ENCODE assay signal across 20 cellular contexts in genomic region chr17:67449885-67450755, GRCh38.
A peak's percentile ranks its signal among the peaks of the same experiment; 100 is the strongest.
DNase-seq lines count a peak whose midpoint lies in the region; ATAC-seq and TF ChIP-seq lines count a peak whose summit lies in the region.
"Had no signal": no experiment of that assay in that cellular context is flagged by ENCODE, and none has a peak within 500 bp of the region (broad histone marks: within the 10 kb centered on the region; RNA-seq: fewer than 3 reads in every experiment).

No MANE protein-coding gene starts in this region.

- H3K9me3 Mint-ChIP-seq in CD8-positive, alpha-beta T cell: no peaks in the 10 kb centered on the region
- H3K9me3 Mint-ChIP-seq in activated naive CD8-positive, alpha-beta T cell treated with anti-CD3 and anti-CD28 coated beads for 36 hours: peaks cover 2% of the 10 kb centered on the region
- no peaks in the 10 kb centered on the region for H3K9me3 Mint-ChIP-seq in neural progenitor cell

- no peaks in the 10 kb centered on the region for H3K27me3 Mint-ChIP-seq in CD8-positive, alpha-beta T cell (ENCODE audit: low read depth)
- no peaks in the 10 kb centered on the region for H3K27me3 Mint-ChIP-seq in activated naive CD8-positive, alpha-beta T cell treated with anti-CD3 and anti-CD28 coated beads for 36 hours
- H3K27me3 Mint-ChIP-seq in neural progenitor cell (ENCODE audit: insufficient read depth, low read depth): peaks cover 6% of the 10 kb centered on the region

- H4K20me1 ChIP-seq in neural progenitor cell (ENCODE audit: low read depth) (no peaks in the 10 kb centered on the region), MM.1S (ENCODE audit: insufficient read depth, low read length) (no peaks in the 10 kb centered on the region)

- TF ChIP-seq CTCF in CD8-positive, alpha-beta T cell (IDR thresholded peaks at IDR 0.05): no peak
- TF ChIP-seq CTCF in Peyer's patch (IDR thresholded peaks at IDR 0.05) (no peak), neural progenitor cell (IDR thresholded peaks at IDR 0.05) (no peak), tibial nerve (IDR thresholded peaks at IDR 0.05) (no peak), MM.1S (IDR thresholded peaks at IDR 0.05; ENCODE audit: low read length) (no peak)

- H3K36me3 Mint-ChIP-seq in CD8-positive, alpha-beta T cell: no peaks in the 10 kb centered on the region
- peaks cover 38% of the 10 kb centered on the region for H3K36me3 Mint-ChIP-seq in activated naive CD8-positive, alpha-beta T cell treated with anti-CD3 and anti-CD28 coated beads for 36 hours
- peaks cover 4% of the 10 kb centered on the region for H3K36me3 Mint-ChIP-seq in neural progenitor cell

- peaks cover 95% of the 10 kb centered on the region for H3K4me1 ChIP-seq in CD8-positive, alpha-beta T cell (ENCODE audit: insufficient read depth, low read length)
- H3K4me1 ChIP-seq in Peyer's patch (no peaks in the 10 kb centered on the region), neural progenitor cell (peaks cover 16% of the 10 kb centered on the region), tibial nerve (no peaks in the 10 kb centered on the region), MM.1S (ENCODE audit: low read length) (no peaks in the 10 kb centered on the region)
- H3K4me1 ChIP-seq: gastrocnemius medialis had no signal

- H3K4me3 ChIP-seq in CD8-positive, alpha-beta T cell (ENCODE audit: low read depth, low read length): no peak overlapping the region
- no peak overlapping the region for H3K4me3 ChIP-seq in Peyer's patch
- no peak overlapping the region for H3K4me3 ChIP-seq in neural progenitor cell
- H3K4me3 ChIP-seq in tibial nerve: no peak overlapping the region
- H3K4me3 ChIP-seq in MM.1S (ENCODE audit: low read length): no peak overlapping the region
- H3K4me3 ChIP-seq: gastrocnemius medialis had no signal

- H3K27me3 ChIP-seq in CD8-positive, alpha-beta T cell (ENCODE audit: insufficient read depth, low read length): no peaks in the 10 kb centered on the region
- H3K27me3 ChIP-seq in Peyer's patch: no peaks in the 10 kb centered on the region
- H3K27me3 ChIP-seq in neural progenitor cell: no peaks in the 10 kb centered on the region
- H3K27me3 ChIP-seq in tibial nerve: no peaks in the 10 kb centered on the region
- H3K27me3 ChIP-seq in MM.1S (replicated peaks; ENCODE audit: insufficient read depth, low read length): no peaks in the 10 kb centered on the region
- H3K27me3 ChIP-seq: gastrocnemius medialis had no signal

- peak overlapping the region; percentile 97 for H3K27ac Mint-ChIP-seq in CD8-positive, alpha-beta T cell
- peak overlapping the region; percentile 95 for H3K27ac Mint-ChIP-seq in activated naive CD8-positive, alpha-beta T cell treated with anti-CD3 and anti-CD28 coated beads for 36 hours
- peak overlapping the region; percentile 50 for H3K27ac Mint-ChIP-seq in neural progenitor cell

- intact Hi-C loops in CD8-positive, alpha-beta T cell (cut with DNase I, micrococcal nuclease): loop anchor here (1.0 kb wide), 1 partner anchor 9 kb away; no protein-coding TSS in a partner anchor

- POLR2A ChIA-PET in CD8-positive, alpha-beta T cell (lab: Charles Lee): interaction anchor here (0.5 to 5.1 kb wide), 7 partner anchors 8 to 73 kb away, joined by 3 to 67 read pairs (median 4); no protein-coding TSS in a partner anchor

- H3K4me2 ChIP-seq in neural progenitor cell: no peak overlapping the region
- H3K4me2 ChIP-seq in MM.1S (ENCODE audit: low read depth, low read length): no peak overlapping the region

- H3K9ac ChIP-seq in neural progenitor cell (no peak overlapping the region), MM.1S (ENCODE audit: low read length) (no peak overlapping the region)

- peaks cover 11% of the 10 kb centered on the region for H3F3A ChIP-seq in neural progenitor cell (ENCODE audit: low read depth)
- H3F3A ChIP-seq in MM.1S (ENCODE audit: insufficient read depth, low read length): no peaks in the 10 kb centered on the region

- ATAC-seq in CD8-positive, alpha-beta T cell: peak; percentile 39
- ATAC-seq: gastrocnemius medialis, left ventricle myocardium superior had no signal

- CTCF ChIA-PET in CD8-positive, alpha-beta T cell (lab: Charles Lee): interaction anchor here (0.7 to 12.8 kb wide), 7 partner anchors 9 to 72 kb away, joined by 3 to 84 read pairs (median 5); no protein-coding TSS in a partner anchor

- TF ChIP-seq EP300 in tibial nerve (IDR thresholded peaks at IDR 0.05): no peak

- no peaks in the 10 kb centered on the region for H3K9me2 ChIP-seq in MM.1S (replicated peaks; ENCODE audit: insufficient read depth, low read length)

- peaks cover 85% of the 10 kb centered on the region for H3K4me1 Mint-ChIP-seq in CD8-positive, alpha-beta T cell (ENCODE audit: low read depth)
- peaks cover 75% of the 10 kb centered on the region for H3K4me1 Mint-ChIP-seq in activated naive CD8-positive, alpha-beta T cell treated with anti-CD3 and anti-CD28 coated beads for 36 hours
- peaks cover 21% of the 10 kb centered on the region for H3K4me1 Mint-ChIP-seq in neural progenitor cell

- H3K79me2 ChIP-seq in neural progenitor cell (ENCODE audit: low read depth) (peaks cover 7% of the 10 kb centered on the region), MM.1S (ENCODE audit: low read length) (no peaks in the 10 kb centered on the region; the same call in 1 of the 2 replicates)

- H2AFZ ChIP-seq in neural progenitor cell (replicated peaks): no peak overlapping the region
- no peak overlapping the region for H2AFZ ChIP-seq in MM.1S (ENCODE audit: low read length)

- H3K9me3 ChIP-seq in CD8-positive, alpha-beta T cell (ENCODE audit: low read length): no peaks in the 10 kb centered on the region
- H3K9me3 ChIP-seq in Peyer's patch (no peaks in the 10 kb centered on the region), neural progenitor cell (ENCODE audit: low read depth) (no peaks in the 10 kb centered on the region), tibial nerve (no peaks in the 10 kb centered on the region), MM.1S (replicated peaks; ENCODE audit: insufficient read depth, low read length) (no peaks in the 10 kb centered on the region)
- H3K9me3 ChIP-seq: gastrocnemius medialis had no signal

- TF ChIP-seq POLR2A in Peyer's patch (IDR thresholded peaks at IDR 0.05): no peak
- TF ChIP-seq POLR2A in tibial nerve (IDR thresholded peaks at IDR 0.05): no peak

- H3K4me3 Mint-ChIP-seq in CD8-positive, alpha-beta T cell: peak overlapping the region; percentile 75
- peak overlapping the region; percentile 68 for H3K4me3 Mint-ChIP-seq in activated naive CD8-positive, alpha-beta T cell treated with anti-CD3 and anti-CD28 coated beads for 36 hours
- no peak overlapping the region for H3K4me3 Mint-ChIP-seq in neural progenitor cell

- H3K36me3 ChIP-seq in CD8-positive, alpha-beta T cell (ENCODE audit: insufficient read depth, low read length): no peaks in the 10 kb centered on the region
- H3K36me3 ChIP-seq in Peyer's patch (no peaks in the 10 kb centered on the region), neural progenitor cell (no peaks in the 10 kb centered on the region), tibial nerve (no peaks in the 10 kb centered on the region), MM.1S (replicated peaks; ENCODE audit: insufficient read depth, low read length) (no peaks in the 10 kb centered on the region)
- H3K36me3 ChIP-seq: gastrocnemius medialis had no signal

- DNase-seq in CD8-positive, alpha-beta T cell: peak in 1 of 7 experiments; percentile 48
- peak in 1 of 3 donors; percentile 15 for DNase-seq in Peyer's patch
- no peak for DNase-seq in activated naive CD8-positive, alpha-beta T cell treated with anti-CD3 and anti-CD28 coated beads for 36 hours
- no peak for DNase-seq in neural progenitor cell (ENCODE audit: low spot score)
- no peak for DNase-seq in dedifferentiated amniotic fluid mesenchymal stem cell (ENCODE audit: extremely low spot score)
- no peak for DNase-seq in tibial nerve (ENCODE audit: low spot score in 2 of 2)
- DNase-seq in MM.1S: no peak
- DNase-seq: AML-193; central memory CD4-positive, alpha-beta T cell; DMS153; gastrocnemius medialis; Karpas-422; left ventricle myocardium superior; NCI-H1417 treated with DMSO at 0.1 percent for 48 hours; NCI-H345; SHP77 treated with DMSO at 0.1 percent for 48 hours; stimulated activated CD4-positive, alpha-beta T cell treated with anti-CD3 and anti-CD28 coated beads, Interleukin-12 subunit alpha, Interleukin-12 subunit beta, amount 100 ng/mL, for 4 hours; stimulated activated naive CD4-positive, alpha-beta T cell treated with Interleukin-2 at 50 U/mL for 16 hours; T1000 had no signal

- H3K27ac ChIP-seq in CD8-positive, alpha-beta T cell (ENCODE audit: low read depth, low read length): peak overlapping the region; percentile 46
- H3K27ac ChIP-seq in Peyer's patch (peak overlapping the region; percentile 24 to 53 (median 48)), neural progenitor cell (no peak overlapping the region), tibial nerve (peak overlapping the region in 1 of 4 donors; percentile 54), MM.1S (ENCODE audit: low read length) (no peak overlapping the region)
- H3K27ac ChIP-seq: gastrocnemius medialis, HL-60 had no signal

- WGBS in tibial nerve, 2 donors: 91 to 92% methylated on average over 16 of the region's 16 CpGs

Comparison
In these comparisons a context has a peak if more than half of its experiments do, and no peak if none do; other contexts are left out.
1. H3K27ac ChIP-seq: peak in CD8-positive, alpha-beta T cell (single experiment) and Peyer's patch (4 of 4); none in neural progenitor cell (single experiment) and MM.1S (single experiment).
2. Peak in every context shown above with its lines, with median percentiles within 50 percentile points of each other: H3K27ac Mint-ChIP-seq.